13 cellular contexts compared by ENCODE assay signal in the genomic region with DNA sequence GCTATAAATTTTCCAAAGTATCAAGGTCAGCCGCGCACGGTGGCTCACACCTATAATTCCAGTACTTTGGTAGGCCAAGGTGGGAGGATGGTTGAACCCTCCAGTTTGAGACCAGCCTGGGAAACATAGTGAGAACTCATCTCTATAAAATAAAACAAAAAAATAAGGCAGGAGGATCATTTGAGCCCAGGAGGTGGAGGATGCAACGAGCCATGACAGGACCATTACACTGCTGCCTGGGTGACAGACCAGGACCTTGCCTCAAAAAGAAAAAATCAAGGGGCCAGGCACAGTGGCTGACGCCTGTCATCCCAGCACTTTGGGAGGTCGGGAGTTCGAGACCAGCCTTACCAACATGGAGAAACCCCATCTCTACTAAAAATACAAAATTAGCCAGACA.
"Had no signal": no experiment of that assay in that cellular context is flagged by ENCODE, and none has a peak within 500 bp of the region (broad histone marks: within the 10 kb centered on the region; RNA-seq: fewer than 3 reads in every experiment).

No MANE protein-coding gene starts in this region.

- H3K27me3 Mint-ChIP-seq: naive thymus-derived CD8-positive, alpha-beta T cell had no signal

- H3K27ac ChIP-seq: esophagus muscularis mucosa, lower lobe of right lung, transverse colon had no signal

- H3K27ac Mint-ChIP-seq: immature natural killer cell; T-helper 1 cell treated with Interleukin-12 subunit alpha and Interleukin-12 subunit beta and Interleukin-4 antibody, amounts not matched to agents 30 μg/mL and 1 μg/mL, for 36 hours had no signal

- H3K9me3 Mint-ChIP-seq: immature natural killer cell had no signal

- ATAC-seq: lower lobe of right lung; naive thymus-derived CD8-positive, alpha-beta T cell; right cardiac atrium had no signal

- H3K36me3 ChIP-seq: esophagus muscularis mucosa, lower lobe of right lung, transverse colon had no signal

- H3K4me3 ChIP-seq: esophagus muscularis mucosa, lower lobe of right lung, transverse colon had no signal

- FAIRE-seq: astrocyte, small intestine had no signal

- DNase-seq: activated CD4-positive, alpha-beta T cell treated with anti-CD3 and anti-CD28 coated beads, Interleukin-2, amount 50 U/mL, for 1 hour; activated T-cell treated with anti-CD3 and anti-CD28 coated beads for 4 hours; glutamatergic neuron; immature natural killer cell; lower lobe of right lung; naive thymus-derived CD8-positive, alpha-beta T cell; posterior cingulate gyrus; right cardiac atrium; small intestine; transverse colon had no signal

- H3K27me3 ChIP-seq: esophagus muscularis mucosa, transverse colon had no signal

- H3K4me3 Mint-ChIP-seq: T-helper 1 cell treated with Interleukin-12 subunit alpha and Interleukin-12 subunit beta and Interleukin-4 antibody, amounts not matched to agents 30 μg/mL and 1 μg/mL, for 36 hours had no signal
